In genomic region chr12:116861331-116861730, GRCh38 we compare ENCODE assay signal across 9 cellular contexts. TPM values are rescaled to one million over a fixed set of nuclear protein-coding genes. Genes with fewer than 3 reads are reported as not detected.
DNase-seq lines count a peak whose midpoint lies in the region; ATAC-seq and TF ChIP-seq lines count a peak whose summit lies in the region.
"Had no signal": no experiment of that assay in that cellular context is flagged by ENCODE, and none has a peak within 500 bp of the region (broad histone marks: within the 10 kb centered on the region; RNA-seq: fewer than 3 reads in every experiment).

No MANE protein-coding gene starts in this region.

- DNase-seq in CD1c-positive myeloid dendritic cell (ENCODE audit: extremely low spot score) (peak; percentile 57), SHP77 (lab: John Stamatoyannopoulos, UW) (peak; percentile 84 to 92), dorsolateral prefrontal cortex (peak; percentile 26 to 89 (median 82)), posterior cingulate gyrus (peak; percentile 53 to 96 (median 80)), erythroblast (lab: John Stamatoyannopoulos, UW) (no peak), DMS79 (lab: John Stamatoyannopoulos, UW) (no peak)
- DNase-seq: upper lobe of left lung had no signal

- H3K27ac ChIP-seq in dorsolateral prefrontal cortex, result peak overlapping the region in 57 of 59 donors; percentile 28 to 89 (median 78)
- H3K27ac ChIP-seq: upper lobe of left lung had no signal

- intact Hi-C loops in dorsolateral prefrontal cortex (cut with DNase I) (no loop called here), posterior cingulate gyrus (cut with DNase I) (loop anchor here (5.0 kb wide), 1 partner anchor 44 kb away; no protein-coding TSS in a partner anchor)

- H3K27me3 ChIP-seq in dorsolateral prefrontal cortex, result peaks cover 0 to 2% (median 0%) of the 10 kb centered on the region in 45 donors
- H3K27me3 ChIP-seq: upper lobe of left lung had no signal

- H3K4me3 ChIP-seq in dorsolateral prefrontal cortex, result peak overlapping the region in 57 of 59 donors; percentile 1 to 66 (median 43)
- H3K4me3 ChIP-seq: upper lobe of left lung had no signal

- no peak for TF ChIP-seq CTCF in dorsolateral prefrontal cortex (IDR thresholded peaks at IDR 0.05 in 54 of 56, conservative IDR thresholded peaks at IDR 0.05 in 2 of 56; ENCODE audit: low read depth in 1 of 56, partially characterized antibody in 56 of 56)

- TF ChIP-seq POLR2A in erythroblast (IDR thresholded peaks at IDR 0.05; ENCODE audit: low read length), result no peak

- ATAC-seq in GM19035 (IDR thresholded peaks at IDR 0.05; ENCODE audit: unreplicated experiment) (peak; percentile 76), HG03103 (IDR thresholded peaks at IDR 0.05; ENCODE audit: low read depth, unreplicated experiment) (peak; percentile 85)

RNA-seq across cellular contexts. Expression of gene HRK, which starts 19.9 kb away (rescaled TPM):
- 10 to 100 TPM in 30 of 120 experiments, 1 to 10 TPM in 90; 1.7 to 19.5 (median 8.0) TPM for total RNA-seq in dorsolateral prefrontal cortex

RNA-seq across cellular contexts. Expression of gene FBXW8, which starts 49.4 kb away (rescaled TPM):
- total RNA-seq in dorsolateral prefrontal cortex, result 10 to 100 TPM in 80 of 120 experiments, 1 to 10 TPM in 40; 6.8 to 18.0 (median 11.1) TPM

Comparison
In these comparisons a context has a peak if more than half of its experiments do, and no peak if none do; other contexts are left out.
1. DNase-seq: peak in CD1c-positive myeloid dendritic cell (single experiment), SHP77 (2 of 2), dorsolateral prefrontal cortex (10 of 10) and posterior cingulate gyrus (10 of 10); none in erythroblast (0 of 2) and DMS79 (single experiment).